In the genomic region with DNA sequence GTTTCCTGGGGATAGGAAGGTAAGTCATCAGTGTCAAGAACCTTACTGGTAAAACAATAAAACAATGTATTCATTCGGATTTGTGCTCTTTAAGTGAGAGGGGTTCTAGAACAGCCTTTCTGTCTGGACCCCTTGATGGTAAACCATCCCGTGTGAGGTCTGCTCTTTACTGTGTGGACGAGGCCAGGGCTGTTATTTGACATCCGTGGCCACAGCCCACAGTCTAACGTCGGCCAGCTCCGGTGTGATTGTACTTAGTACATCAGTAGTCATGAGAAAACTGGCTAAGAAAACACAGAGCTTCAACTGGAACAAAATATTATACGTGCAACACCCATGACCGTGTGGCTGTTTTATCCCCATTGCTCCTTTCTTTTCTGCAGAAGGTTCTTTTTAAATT, we compare ENCODE assay signal across 18 cellular contexts.
DNase-seq lines count a peak whose midpoint lies in the region; ATAC-seq and TF ChIP-seq lines count a peak whose summit lies in the region.
"Had no signal": no experiment of that assay in that cellular context is flagged by ENCODE, and none has a peak within 500 bp of the region (broad histone marks: within the 10 kb centered on the region; RNA-seq: fewer than 3 reads in every experiment).

No MANE protein-coding gene starts in this region.

- POLR2A ChIA-PET in activated B cell treated with CpG ODN at 0.5 μM for 24 hours (lab: Charles Lee), result interaction anchor here (0.5 kb wide), 1 partner anchor 36 kb away, joined by 3 read pairs; no protein-coding TSS in a partner anchor

- no peak overlapping the region for H4K91ac ChIP-seq in mesenchymal stem cell (ENCODE audit: low read length)

- H4K20me1 ChIP-seq in BLaER1 treated with 17β-estradiol and CSF1 and Interleukin-3, amounts not matched to agents 10 nM and 100 nM, result no peaks in the 10 kb centered on the region

- peaks cover 2% of the 10 kb centered on the region for H3K27me3 Mint-ChIP-seq in activated CD4-positive, alpha-beta T cell treated with anti-CD3 and anti-CD28 coated beads, Interleukin-2, amount 10 ng/mL, durations not matched to agents 24 days and 14 days
- H3K27me3 Mint-ChIP-seq in activated B cell treated with CpG ODN at 0.5 μM for 24 hours, result no peaks in the 10 kb centered on the region

- no peak for ATAC-seq in activated B cell treated with CpG ODN at 0.5 μM for 24 hours (ENCODE audit: low read depth)

- no peaks in the 10 kb centered on the region for H3K79me2 ChIP-seq in mesendoderm (ENCODE audit: control insufficient read depth, insufficient read depth, low read length)

- no peak overlapping the region for H4K5ac ChIP-seq in mesendoderm (ENCODE audit: low read length)

- no peak overlapping the region for H2BK12ac ChIP-seq in mesenchymal stem cell (ENCODE audit: low read length in 2 of 2)

- 90% methylated on average over 8 of the region's 9 CpGs for WGBS in mesenchymal stem cell
- no CpG with 5 or more reads among the region's 9 CpGs for WGBS in mesendoderm (ENCODE audit: extremely low coverage, insufficient coverage, low lambda C conversion rate)

- H3K14ac ChIP-seq in mesenchymal stem cell (ENCODE audit: low read length in 2 of 2), result no peak overlapping the region

- peaks cover 25 to 35% (median 31%) of the 10 kb centered on the region in 10 experiments for H3K4me1 ChIP-seq in BLaER1 treated with 17β-estradiol and CSF1 and Interleukin-3, amounts not matched to agents 10 nM and 100 nM
- H3K4me1 ChIP-seq in mesenchymal stem cell (ENCODE audit: control insufficient read depth, insufficient read depth, low read depth, low read length) (no peaks in the 10 kb centered on the region), mesendoderm (ENCODE audit: control insufficient read depth, low read depth, low read length) (no peaks in the 10 kb centered on the region)
- H3K4me1 ChIP-seq: sigmoid colon had no signal

- H3K4me3 Mint-ChIP-seq in activated CD4-positive, alpha-beta T cell treated with anti-CD3 and anti-CD28 coated beads, Interleukin-2, amount 10 ng/mL, durations not matched to agents 24 days and 14 days, result peak overlapping the region; percentile 19
- H3K4me3 Mint-ChIP-seq in activated B cell treated with CpG ODN at 0.5 μM for 24 hours, result no peak overlapping the region
- H3K4me3 Mint-ChIP-seq: H9 had no signal

- no peak overlapping the region for H3K56ac ChIP-seq in mesendoderm (ENCODE audit: low read length)

- H4K8ac ChIP-seq in mesenchymal stem cell (ENCODE audit: low read length) (peak overlapping the region; percentile 6), mesendoderm (ENCODE audit: low read depth, low read length) (no peak overlapping the region)

- H3K36me3 Mint-ChIP-seq in activated CD4-positive, alpha-beta T cell treated with anti-CD3 and anti-CD28 coated beads, Interleukin-2, amount 10 ng/mL, durations not matched to agents 24 days and 14 days (ENCODE audit: low read depth), result peaks cover 7% of the 10 kb centered on the region
- no peaks in the 10 kb centered on the region for H3K36me3 Mint-ChIP-seq in activated B cell treated with CpG ODN at 0.5 μM for 24 hours (ENCODE audit: low read depth)

- TF ChIP-seq CTCF in activated B cell treated with CpG ODN at 0.5 μM for 24 hours (IDR thresholded peaks at IDR 0.05), result no peak

- peak overlapping the region; percentile 99 for H3K27ac Mint-ChIP-seq in activated CD4-positive, alpha-beta T cell treated with anti-CD3 and anti-CD28 coated beads, Interleukin-2, amount 10 ng/mL, durations not matched to agents 24 days and 14 days
- peak overlapping the region; percentile 63 for H3K27ac Mint-ChIP-seq in activated B cell treated with CpG ODN at 0.5 μM for 24 hours
- H3K27ac Mint-ChIP-seq: H9 had no signal

- H2AK5ac ChIP-seq in mesenchymal stem cell (ENCODE audit: low read length, severe bottlenecking) (no peak overlapping the region), mesendoderm (ENCODE audit: low read length) (no peak overlapping the region)

- peaks cover 7% of the 10 kb centered on the region for H3K9me3 Mint-ChIP-seq in activated CD4-positive, alpha-beta T cell treated with anti-CD3 and anti-CD28 coated beads, Interleukin-2, amount 10 ng/mL, durations not matched to agents 24 days and 14 days
- peaks cover 2% of the 10 kb centered on the region for H3K9me3 Mint-ChIP-seq in activated B cell treated with CpG ODN at 0.5 μM for 24 hours

- H3K9me3 ChIP-seq in BLaER1 treated with 17β-estradiol and CSF1 and Interleukin-3, amounts not matched to agents 10 nM and 100 nM (replicated peaks in 1 of 11), result peaks cover 0 to 17% (median 8%) of the 10 kb centered on the region in 11 experiments; a peak in 9 of 22 replicates
- no peaks in the 10 kb centered on the region for H3K9me3 ChIP-seq in mesenchymal stem cell (ENCODE audit: control insufficient read depth, low read length)
- H3K9me3 ChIP-seq: sigmoid colon had no signal

- H2BK15ac ChIP-seq in mesenchymal stem cell (ENCODE audit: low read depth, poor library complexity, severe bottlenecking) (no peak overlapping the region), mesendoderm (replicated peaks; ENCODE audit: low read depth) (no peak overlapping the region)

- H3K79me1 ChIP-seq in mesenchymal stem cell (replicated peaks; ENCODE audit: low read length, poor library complexity, severe bottlenecking) (no peaks in the 10 kb centered on the region), mesendoderm (ENCODE audit: low read length) (no peaks in the 10 kb centered on the region)

- H3K18ac ChIP-seq in mesenchymal stem cell (ENCODE audit: low read depth in 1 of 2, low read length in 2 of 2), result no peak overlapping the region
- no peak overlapping the region for H3K18ac ChIP-seq in mesendoderm (ENCODE audit: low read length)

- no peak overlapping the region for H2BK5ac ChIP-seq in mesenchymal stem cell (ENCODE audit: low read depth, low read length, poor library complexity, severe bottlenecking)
- no peak overlapping the region for H2BK5ac ChIP-seq in mesendoderm (ENCODE audit: low read length)

- H3K36me3 ChIP-seq in BLaER1 treated with 17β-estradiol and CSF1 and Interleukin-3, amounts not matched to agents 10 nM and 100 nM, result no peaks in the 10 kb centered on the region
- no peaks in the 10 kb centered on the region for H3K36me3 ChIP-seq in mesenchymal stem cell (ENCODE audit: control insufficient read depth in 1 of 2, insufficient read depth in 2 of 2, low read depth in 1 of 2, low read length in 2 of 2)
- no peaks in the 10 kb centered on the region for H3K36me3 ChIP-seq in mesendoderm (ENCODE audit: control insufficient read depth, insufficient read depth, low read length)
- H3K36me3 ChIP-seq: sigmoid colon had no signal

- H3K4me3 ChIP-seq in BLaER1 treated with 17β-estradiol and CSF1 and Interleukin-3, amounts not matched to agents 10 nM and 100 nM, result no peak overlapping the region
- H3K4me3 ChIP-seq in mesenchymal stem cell (ENCODE audit: insufficient read depth in 1 of 2, low read depth in 1 of 2, low read length in 2 of 2) (no peak overlapping the region), mesendoderm (ENCODE audit: low read length) (no peak overlapping the region)
- H3K4me3 ChIP-seq: sigmoid colon had no signal

- H3K4ac ChIP-seq in mesenchymal stem cell (ENCODE audit: low read depth in 1 of 2, low read length in 2 of 2) (no peak overlapping the region), mesendoderm (ENCODE audit: low read depth, low read length) (no peak overlapping the region)

- intact Hi-C loops in activated CD4-positive, alpha-beta T cell treated with anti-CD3 and anti-CD28 coated beads, Interleukin-2, amount 10 ng/mL, durations not matched to agents 24 days and 14 days (cut with micrococcal nuclease), result loop anchor here (5.0 kb wide), 1 partner anchor 37 kb away; no protein-coding TSS in a partner anchor
- intact Hi-C loops in activated B cell treated with CpG ODN at 0.5 μM for 24 hours (cut with micrococcal nuclease), result loop anchor here (10.0 kb wide), 1 partner anchor 520 kb away; a partner anchor contains a TSS

- H3K27me3 ChIP-seq in BLaER1 treated with 17β-estradiol and CSF1 and Interleukin-3, amounts not matched to agents 10 nM and 100 nM, result no peaks in the 10 kb centered on the region
- H3K27me3 ChIP-seq in mesenchymal stem cell (ENCODE audit: control insufficient read depth in 1 of 2, insufficient read depth in 1 of 2, low read length in 2 of 2), result no peaks in the 10 kb centered on the region
- H3K27me3 ChIP-seq in mesendoderm (ENCODE audit: insufficient read depth, low read length, poor library complexity), result no peaks in the 10 kb centered on the region
- H3K27me3 ChIP-seq: sigmoid colon had no signal

- peak overlapping the region in 1 of 11 experiments; percentile 24; a peak in 1 of 22 replicates for H3K9ac ChIP-seq in BLaER1 treated with 17β-estradiol and CSF1 and Interleukin-3, amounts not matched to agents 10 nM and 100 nM
- H3K9ac ChIP-seq in mesenchymal stem cell (ENCODE audit: low read length) (no peak overlapping the region), mesendoderm (ENCODE audit: low read length) (no peak overlapping the region)

- H3K4me1 Mint-ChIP-seq in activated CD4-positive, alpha-beta T cell treated with anti-CD3 and anti-CD28 coated beads, Interleukin-2, amount 10 ng/mL, durations not matched to agents 24 days and 14 days, result peaks cover 43% of the 10 kb centered on the region
- H3K4me1 Mint-ChIP-seq in activated B cell treated with CpG ODN at 0.5 μM for 24 hours, result peaks cover 67% of the 10 kb centered on the region
- H3K4me1 Mint-ChIP-seq: H9 had no signal

- no peak overlapping the region for H2AFZ ChIP-seq in mesenchymal stem cell (ENCODE audit: low read depth, low read length)

- H3K23ac ChIP-seq in mesenchymal stem cell (ENCODE audit: low read length in 2 of 2) (no peak overlapping the region), mesendoderm (ENCODE audit: low read length) (no peak overlapping the region)

- no peak for DNase-seq in activated CD4-positive, alpha-beta T cell treated with anti-CD3 and anti-CD28 coated beads, Interleukin-2, amount 10 ng/mL, durations not matched to agents 24 days and 14 days
- no peak for DNase-seq in activated CD4-positive, alpha-beta T cell treated with anti-CD3 and anti-CD28 coated beads for 4 hours
- DNase-seq in activated B cell treated with CpG ODN at 0.5 μM for 24 hours, result no peak
- DNase-seq in mesenchymal stem cell, result no peak
- DNase-seq in mesendoderm, result no peak
- no peak for DNase-seq in NCI-H2081 treated with DMSO at 0.1 percent for 48 hours (lab: John Stamatoyannopoulos, UW)
- no peak for DNase-seq in Kasumi-1 (lab: John Stamatoyannopoulos, UW)
- DNase-seq: glutamatergic neuron; H9; NCI-H1417; NCI-H2171; OCI-M1; SHP77 treated with DMSO at 0.1 percent for 48 hours; sigmoid colon; stimulated activated naive CD4-positive, alpha-beta T cell treated with Interleukin-2 at 50 U/mL for 16 hours; trophoblast cell had no signal

- CTCF ChIA-PET in activated B cell treated with CpG ODN at 0.5 μM for 24 hours (lab: Charles Lee), result no interaction called here

- H3K4me2 ChIP-seq in BLaER1 treated with 17β-estradiol and CSF1 and Interleukin-3, amounts not matched to agents 10 nM and 100 nM, result peak overlapping the region; percentile 62 to 82 (median 76); a peak in 19 of 22 replicates
- no peak overlapping the region for H3K4me2 ChIP-seq in mesenchymal stem cell (ENCODE audit: low read length, poor library complexity, severe bottlenecking)
- no peak overlapping the region for H3K4me2 ChIP-seq in mesendoderm (ENCODE audit: low read length)

- H3K27ac ChIP-seq in BLaER1 treated with 17β-estradiol and CSF1 and Interleukin-3, amounts not matched to agents 10 nM and 100 nM, result peak overlapping the region in 6 of 11 experiments; percentile 51 to 82 (median 80); a peak in 8 of 22 replicates
- H3K27ac ChIP-seq in mesenchymal stem cell (ENCODE audit: low read length, poor library complexity, severe bottlenecking), result no peak overlapping the region
- H3K27ac ChIP-seq in mesendoderm (ENCODE audit: low read depth, low read length), result no peak overlapping the region
- H3K27ac ChIP-seq: sigmoid colon, VCaP had no signal

- no peak overlapping the region for H2BK120ac ChIP-seq in mesenchymal stem cell (ENCODE audit: low read depth, low read length)
- no peak overlapping the region for H2BK120ac ChIP-seq in mesendoderm (ENCODE audit: low read depth, low read length)

Comparison
In these comparisons a context has a peak if more than half of its experiments do, and no peak if none do; other contexts are left out.
1. H3K27ac ChIP-seq: peak in BLaER1 treated with 17β-estradiol and CSF1 and Interleukin-3, amounts not matched to agents 10 nM and 100 nM (6 of 11); none in mesenchymal stem cell (single experiment) and mesendoderm (single experiment).
2. H3K4me2 ChIP-seq: peak in BLaER1 treated with 17β-estradiol and CSF1 and Interleukin-3, amounts not matched to agents 10 nM and 100 nM (11 of 11); none in mesenchymal stem cell (single experiment) and mesendoderm (single experiment).